8 cellular contexts compared by ENCODE assay signal in genomic region chr20:43590036-43590391, GRCh38. TPM values are rescaled to one million over a fixed set of nuclear protein-coding genes. Genes with fewer than 3 reads are reported as not detected.
DNase-seq lines count a peak whose midpoint lies in the region; ATAC-seq and TF ChIP-seq lines count a peak whose summit lies in the region.

No MANE protein-coding gene starts in this region.

- H3K27ac ChIP-seq in DND-41 (ENCODE audit: low read length): peak overlapping the region; percentile 86
- H3K27ac ChIP-seq in skeletal muscle tissue (ENCODE audit: low read depth, low read length): peak overlapping the region; percentile 82

- H3K36me3 ChIP-seq in DND-41 (ENCODE audit: insufficient read depth, low read length) (peaks cover 8% of the 10 kb centered on the region; the same call in 1 of the 2 replicates), skeletal muscle tissue (ENCODE audit: control insufficient read depth in 3 of 3, insufficient read depth in 3 of 3, low read length in 3 of 3) (peaks cover 0 to 5% (median 0%) of the 10 kb centered on the region in 3 donors)

- DNase-seq in DND-41 (peak; percentile 40), LoVo (ENCODE audit: low spot score) (peak; percentile 8), epidermal melanocyte (ENCODE audit: insufficient read length, low spot score) (no peak), KG1 (lab: John Stamatoyannopoulos, UW) (no peak)
- DNase-seq in activated naive CD8-positive, alpha-beta T cell treated with anti-CD3 and anti-CD28 coated beads for 36 hours: peak; percentile 26

- no peaks in the 10 kb centered on the region for H3K27me3 Mint-ChIP-seq in activated naive CD8-positive, alpha-beta T cell treated with anti-CD3 and anti-CD28 coated beads for 36 hours

- ATAC-seq in DND-41 (ENCODE audit: insufficient read depth, low read depth): peak; percentile 9; the same call in 1 of the 3 replicates
- ATAC-seq in GM18909 (IDR thresholded peaks at IDR 0.05; ENCODE audit: poor library complexity, unreplicated experiment): no peak

- H3K9ac ChIP-seq in DND-41 (ENCODE audit: low read depth, low read length): peak overlapping the region; percentile 61
- peak overlapping the region; percentile 74 to 84 (median 75) for H3K9ac ChIP-seq in skeletal muscle tissue (ENCODE audit: low read depth in 1 of 3, low read length in 3 of 3)

- H3K4me1 Mint-ChIP-seq in activated naive CD8-positive, alpha-beta T cell treated with anti-CD3 and anti-CD28 coated beads for 36 hours: peaks cover 12% of the 10 kb centered on the region

- peak overlapping the region; percentile 73 to 84 for H3K4me3 ChIP-seq in DND-41 (ENCODE audit: low read depth in 1 of 2, low read length in 2 of 2)
- H3K4me3 ChIP-seq in iPS-11a (ENCODE audit: low read depth, low read length): peak overlapping the region; percentile 73
- H3K4me3 ChIP-seq in skeletal muscle tissue (ENCODE audit: low read length in 3 of 3): peak overlapping the region; percentile 92 to 96 (median 92)

- H3K36me3 Mint-ChIP-seq in activated naive CD8-positive, alpha-beta T cell treated with anti-CD3 and anti-CD28 coated beads for 36 hours: peaks cover 2% of the 10 kb centered on the region

- H4K20me1 ChIP-seq in DND-41 (ENCODE audit: insufficient read depth, low read length): peaks cover 6% of the 10 kb centered on the region; the same call in 1 of the 2 replicates

- H3K9me3 ChIP-seq in DND-41 (ENCODE audit: insufficient read depth, low read length, severe bottlenecking): no peaks in the 10 kb centered on the region
- no peaks in the 10 kb centered on the region for H3K9me3 ChIP-seq in skeletal muscle tissue (ENCODE audit: control insufficient read depth in 3 of 3, low read length in 3 of 3)

- peak overlapping the region; percentile 87 for H3K4me3 Mint-ChIP-seq in activated naive CD8-positive, alpha-beta T cell treated with anti-CD3 and anti-CD28 coated beads for 36 hours

- H3K9me3 Mint-ChIP-seq in activated naive CD8-positive, alpha-beta T cell treated with anti-CD3 and anti-CD28 coated beads for 36 hours: no peaks in the 10 kb centered on the region

- peak overlapping the region; percentile 95 for H2AFZ ChIP-seq in DND-41 (ENCODE audit: low read depth, low read length)

- peaks cover 1% of the 10 kb centered on the region for H3K27me3 ChIP-seq in DND-41 (ENCODE audit: insufficient read depth, low read length, poor library complexity)
- no peaks in the 10 kb centered on the region for H3K27me3 ChIP-seq in skeletal muscle tissue (ENCODE audit: control insufficient read depth in 3 of 3, insufficient read depth in 3 of 3, low read length in 3 of 3)

- TF ChIP-seq CTCF in DND-41 (IDR thresholded peaks at IDR 0.05; ENCODE audit: borderline replicate concordance, extremely low read depth, low read length, poor library complexity, severe bottlenecking): no peak

- peak overlapping the region; percentile 94 for H3K27ac Mint-ChIP-seq in activated naive CD8-positive, alpha-beta T cell treated with anti-CD3 and anti-CD28 coated beads for 36 hours

- peak overlapping the region; percentile 87 for H3K4me2 ChIP-seq in DND-41 (ENCODE audit: insufficient read depth, low read length)

- H3K4me1 ChIP-seq in DND-41 (ENCODE audit: insufficient read depth, low read length): peaks cover 27% of the 10 kb centered on the region
- H3K4me1 ChIP-seq in skeletal muscle tissue (ENCODE audit: control insufficient read depth in 3 of 3, insufficient read depth in 3 of 3, low read length in 3 of 3): peaks cover 3 to 11% (median 10%) of the 10 kb centered on the region in 3 donors

- peaks cover 24% of the 10 kb centered on the region for H3K79me2 ChIP-seq in DND-41 (ENCODE audit: insufficient read depth, low read length)

RNA-seq across cellular contexts. Expression of gene IFT52, which starts 0.7 kb away (rescaled TPM):
- total RNA-seq in activated naive CD8-positive, alpha-beta T cell treated with anti-CD3 and anti-CD28 coated beads for 36 hours: 10 to 100 TPM; 14.4 to 16.6 TPM
- 45.4 TPM for total RNA-seq in skeletal muscle tissue

RNA-seq across cellular contexts. Expression of gene SGK2, which starts 31.2 kb away (rescaled TPM):
- total RNA-seq in activated naive CD8-positive, alpha-beta T cell treated with anti-CD3 and anti-CD28 coated beads for 36 hours: under 1 TPM in 1 of 2 experiments, not detected in 1; 0.18 TPM
- total RNA-seq in skeletal muscle tissue: 1.0 TPM

Comparison
In these comparisons a context has a peak if more than half of its experiments do, and no peak if none do; other contexts are left out.
1. DNase-seq: peak in DND-41 (single experiment), LoVo (single experiment) and activated naive CD8-positive, alpha-beta T cell treated with anti-CD3 and anti-CD28 coated beads for 36 hours (single experiment); none in epidermal melanocyte (single experiment) and KG1 (single experiment).
2. Peak in every context shown above with its lines, with median percentiles within 50 percentile points of each other: H3K4me3 ChIP-seq.